In the genomic region with DNA sequence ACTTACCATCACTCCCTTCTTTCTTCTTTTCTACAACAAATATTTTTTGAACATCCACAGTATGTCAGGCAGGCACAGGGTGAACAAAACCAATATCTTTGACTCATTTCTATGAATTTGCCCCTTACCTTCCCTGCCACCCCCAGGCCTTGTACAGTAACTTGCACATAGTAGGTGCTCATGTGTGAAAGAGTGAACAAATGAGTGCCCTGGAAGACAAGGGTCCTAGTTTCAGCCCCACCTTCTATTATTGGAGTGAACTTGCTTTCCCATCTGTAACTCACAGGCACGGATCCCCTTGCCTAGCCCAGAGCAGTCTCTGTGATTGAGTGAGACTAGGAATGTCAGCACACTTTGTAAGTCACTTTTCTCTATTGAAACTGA, we compare ENCODE assay signal across 10 cellular contexts. TPM values are rescaled to one million over a fixed set of nuclear protein-coding genes. Genes with fewer than 3 reads are reported as not detected.
DNase-seq lines count a peak whose midpoint lies in the region; ATAC-seq and TF ChIP-seq lines count a peak whose summit lies in the region.
"Had no signal": no experiment of that assay in that cellular context is flagged by ENCODE, and none has a peak within 500 bp of the region (broad histone marks: within the 10 kb centered on the region; RNA-seq: fewer than 3 reads in every experiment).

No MANE protein-coding gene starts in this region.

- no peak for TF ChIP-seq CTCF in osteoblast (IDR thresholded peaks at IDR 0.05; ENCODE audit: extremely low read depth, low read depth, low read length)
- no peak for TF ChIP-seq CTCF in heart right ventricle (IDR thresholded peaks at IDR 0.05)

- ATAC-seq in GM19395 (IDR thresholded peaks at IDR 0.05; ENCODE audit: unreplicated experiment) (peak; percentile 25), HG03342 (IDR thresholded peaks at IDR 0.05; ENCODE audit: unreplicated experiment) (peak; percentile 17), heart right ventricle (no peak)

- H3K27ac ChIP-seq in mesenchymal stem cell (ENCODE audit: low read length, poor library complexity, severe bottlenecking) (peak overlapping the region; percentile 76), osteoblast (ENCODE audit: low read depth, low read length) (no peak overlapping the region), heart right ventricle (peak overlapping the region in 1 of 10 donors; percentile 39)

- DNase-seq in mesenchymal stem cell (no peak), osteoblast (ENCODE audit: insufficient read length, low spot score, missing footprints) (no peak), heart right ventricle (no peak)
- no peak for DNase-seq in stimulated activated CD4-positive, alpha-beta T cell treated with anti-CD3 and anti-CD28 coated beads, Interleukin-2, amount 100 ng/mL, for 24 hours
- DNase-seq: DMS53, dorsolateral prefrontal cortex, Kasumi-1 had no signal

- no peak overlapping the region for H3K4me2 ChIP-seq in mesenchymal stem cell (ENCODE audit: low read length, poor library complexity, severe bottlenecking)
- no peak overlapping the region for H3K4me2 ChIP-seq in osteoblast (ENCODE audit: insufficient read depth, low read length)

- peaks cover 3% of the 10 kb centered on the region for H4K20me1 ChIP-seq in osteoblast (ENCODE audit: insufficient read depth, low read length)

- H3K36me3 ChIP-seq in mesenchymal stem cell (ENCODE audit: control insufficient read depth in 1 of 2, insufficient read depth in 2 of 2, low read depth in 1 of 2, low read length in 2 of 2): peaks cover 55 to 75% of the 10 kb centered on the region in 2 experiments
- H3K36me3 ChIP-seq in osteoblast (ENCODE audit: insufficient read depth, low read length): peaks cover 32% of the 10 kb centered on the region
- peaks cover 0 to 98% (median 6%) of the 10 kb centered on the region in 9 donors for H3K36me3 ChIP-seq in heart right ventricle

- H3K4me1 ChIP-seq in mesenchymal stem cell (ENCODE audit: control insufficient read depth, insufficient read depth, low read depth, low read length) (peaks cover 12% of the 10 kb centered on the region), osteoblast (ENCODE audit: insufficient read depth, low read length) (no peaks in the 10 kb centered on the region), heart right ventricle (peaks cover 0 to 15% (median 0%) of the 10 kb centered on the region in 9 donors)

- no peak overlapping the region for H3K9ac ChIP-seq in mesenchymal stem cell (ENCODE audit: low read length)

- H3K23ac ChIP-seq in mesenchymal stem cell (ENCODE audit: low read length in 2 of 2): no peak overlapping the region

- H2AFZ ChIP-seq in mesenchymal stem cell (ENCODE audit: low read depth, low read length) (no peak overlapping the region), osteoblast (ENCODE audit: low read length) (no peak overlapping the region)

- H3K4me3 ChIP-seq in mesenchymal stem cell (ENCODE audit: insufficient read depth in 1 of 2, low read depth in 1 of 2, low read length in 2 of 2) (no peak overlapping the region), osteoblast (ENCODE audit: insufficient read depth, low read length) (no peak overlapping the region), heart right ventricle (no peak overlapping the region)
- H3K4me3 ChIP-seq: dorsolateral prefrontal cortex, mucosa of descending colon had no signal

- no peak overlapping the region for H2BK120ac ChIP-seq in mesenchymal stem cell (ENCODE audit: low read depth, low read length)

- H4K8ac ChIP-seq in mesenchymal stem cell (ENCODE audit: low read length): no peak overlapping the region

- intact Hi-C loops in heart right ventricle (cut with DNase I): no loop called here

- no peak overlapping the region for H2BK5ac ChIP-seq in mesenchymal stem cell (ENCODE audit: low read depth, low read length, poor library complexity, severe bottlenecking)

- H3K79me2 ChIP-seq in osteoblast (ENCODE audit: insufficient read depth, low read length): peaks cover 2% of the 10 kb centered on the region

- H3K4ac ChIP-seq in mesenchymal stem cell (ENCODE audit: low read depth in 1 of 2, low read length in 2 of 2): no peak overlapping the region

- H3K9me3 ChIP-seq in mesenchymal stem cell (ENCODE audit: control insufficient read depth, low read length): no peaks in the 10 kb centered on the region
- H3K9me3 ChIP-seq in osteoblast (ENCODE audit: low read depth, low read length): no peaks in the 10 kb centered on the region
- H3K9me3 ChIP-seq in heart right ventricle: no peaks in the 10 kb centered on the region
- H3K9me3 ChIP-seq: mucosa of descending colon had no signal

- no peak overlapping the region for H3K14ac ChIP-seq in mesenchymal stem cell (ENCODE audit: low read length in 2 of 2)

- no peak overlapping the region for H2AK5ac ChIP-seq in mesenchymal stem cell (ENCODE audit: low read length, severe bottlenecking)

- H2BK12ac ChIP-seq in mesenchymal stem cell (ENCODE audit: low read length in 2 of 2): no peak overlapping the region

- H3K18ac ChIP-seq in mesenchymal stem cell (ENCODE audit: low read depth in 1 of 2, low read length in 2 of 2): no peak overlapping the region

- H3K79me1 ChIP-seq in mesenchymal stem cell (replicated peaks; ENCODE audit: low read length, poor library complexity, severe bottlenecking): peaks cover 14% of the 10 kb centered on the region

- WGBS in mesenchymal stem cell: 100% methylated on average over 1 of the region's 1 CpG
- WGBS in heart right ventricle, 2 donors: 92 to 100% methylated on average over 1 of the region's 1 CpG

- no peaks in the 10 kb centered on the region for H3K27me3 ChIP-seq in mesenchymal stem cell (ENCODE audit: control insufficient read depth in 1 of 2, insufficient read depth in 1 of 2, low read length in 2 of 2)
- H3K27me3 ChIP-seq in osteoblast (ENCODE audit: insufficient read depth, low read length): no peaks in the 10 kb centered on the region
- H3K27me3 ChIP-seq in heart right ventricle: no peaks in the 10 kb centered on the region
- H3K27me3 ChIP-seq: dorsolateral prefrontal cortex had no signal

- no peak overlapping the region for H2BK15ac ChIP-seq in mesenchymal stem cell (ENCODE audit: low read depth, poor library complexity, severe bottlenecking)

- no peak overlapping the region for H4K91ac ChIP-seq in mesenchymal stem cell (ENCODE audit: low read length)

RNA-seq across cellular contexts. Expression of gene ZDHHC18, which starts 12.8 kb away (rescaled TPM):
- 24.7 TPM for polyA plus RNA-seq in mesenchymal stem cell (2013, experiment 1 of 2)
- 24.1 TPM for polyA plus RNA-seq in mesenchymal stem cell (2013, experiment 2 of 2)
- total RNA-seq in osteoblast: 6.2 and 7.6 TPM in 2 replicates
- total RNA-seq in heart right ventricle: 10 to 100 TPM in 8 of 10 donors, 1 to 10 TPM in 2; 7.4 to 19.1 (median 11.8) TPM
- polyA plus RNA-seq in heart right ventricle: 10 to 100 TPM in 1 of 2 donors, 1 to 10 TPM in 1; 9.9 to 12.8 TPM

RNA-seq across cellular contexts. Expression of gene SFN, which starts 23.6 kb away (rescaled TPM):
- 0.03 TPM for polyA plus RNA-seq in mesenchymal stem cell (2013, experiment 1 of 2)
- not detected for polyA plus RNA-seq in mesenchymal stem cell (2013, experiment 2 of 2)
- under 0.01 and 0.29 TPM in 2 replicates for total RNA-seq in osteoblast
- total RNA-seq in heart right ventricle: under 1 TPM in 1 of 10 donors, not detected in 9; 0.19 TPM
- polyA plus RNA-seq in heart right ventricle: under 1 TPM in 1 of 2 donors, not detected in 1; 0.42 TPM

RNA-seq across cellular contexts. Expression of gene GPN2, which starts 50.8 kb away (rescaled TPM):
- polyA plus RNA-seq in mesenchymal stem cell (2013, experiment 1 of 2): 21.8 TPM
- polyA plus RNA-seq in mesenchymal stem cell (2013, experiment 2 of 2): 21.8 TPM
- total RNA-seq in osteoblast: 8.0 and 8.3 TPM in 2 replicates
- total RNA-seq in heart right ventricle: 10 to 100 TPM; 12.4 to 31.3 (median 20.4) TPM
- polyA plus RNA-seq in heart right ventricle: 10 to 100 TPM; 13.7 to 21.1 TPM

RNA-seq across cellular contexts. Expression of gene PIGV, which starts 51.6 kb away (rescaled TPM):
- 8.1 TPM for polyA plus RNA-seq in mesenchymal stem cell (2013, experiment 1 of 2)
- polyA plus RNA-seq in mesenchymal stem cell (2013, experiment 2 of 2): 8.6 TPM
- total RNA-seq in osteoblast: 18.1 and 19.2 TPM in 2 replicates
- total RNA-seq in heart right ventricle: 1 to 10 TPM; 2.7 to 7.5 (median 4.6) TPM
- polyA plus RNA-seq in heart right ventricle: 1 to 10 TPM; 2.9 to 3.4 TPM

Comparison
In these comparisons a context has a peak if more than half of its experiments do, and no peak if none do; other contexts are left out.
1. ATAC-seq: peak in GM19395 (single experiment) and HG03342 (single experiment); none in heart right ventricle (0 of 8).